In genomic region chr11:41895106-41895505, GRCh38 we compare ENCODE assay signal across 31 cellular contexts.
"Had no signal": no experiment of that assay in that cellular context is flagged by ENCODE, and none has a peak within 500 bp of the region (broad histone marks: within the 10 kb centered on the region; RNA-seq: fewer than 3 reads in every experiment).

No MANE protein-coding gene starts in this region.

- FAIRE-seq: frontal cortex had no signal

- H3K36me3 ChIP-seq: adrenal gland, ascending aorta, breast epithelium, esophagus muscularis mucosa, WERI-Rb-1 had no signal

- H3K27ac ChIP-seq: adrenal gland, ascending aorta, breast epithelium, coronary artery, esophagus muscularis mucosa, WERI-Rb-1 had no signal

- DNase-seq: activated B cell treated with CpG ODN at 0.5 μM for 24 hours; activated CD4-positive, alpha-beta memory T cell treated with anti-CD3 and anti-CD28 coated beads for 36 hours; activated CD4-positive, alpha-beta T cell treated with anti-CD3 and anti-CD28 coated beads for 36 hours; activated CD4-positive, alpha-beta T cell treated with anti-CD3 and anti-CD28 coated beads, Interleukin-2, amount 10 ng/mL, durations not matched to agents 24 days and 14 days; activated CD4-positive, CD25-positive, alpha-beta regulatory T cell treated with anti-CD3 and anti-CD28 coated beads, Interleukin-2, amount 50 U/mL, for 72 hours; activated CD8-positive, alpha-beta memory T cell treated with anti-CD3 and anti-CD28 coated beads, Interleukin-2, amount 10 ng/mL, durations not matched to agents 7 days and 5 days; activated CD8-positive, alpha-beta memory T cell treated with anti-CD3 and anti-CD28 coated beads, Interleukin-2, amount 50 U/mL, for 4 hours; activated CD8-positive, alpha-beta T cell treated with anti-CD3 and anti-CD28 coated beads, Interleukin-2, amount 10 ng/mL, durations not matched to agents 7 days and 5 days; activated effector memory CD4-positive, alpha-beta T cell treated with anti-CD3 and anti-CD28 coated beads, Interleukin-2, amount 50 U/mL, for 16 hours; activated naive CD4-positive, alpha-beta T cell treated with anti-CD3 and anti-CD28 coated beads for 36 hours; activated naive CD8-positive, alpha-beta T cell treated with anti-CD3 and anti-CD28 coated beads for 36 hours; activated naive CD8-positive, alpha-beta T cell treated with anti-CD3 and anti-CD28 coated beads, Interleukin-2, amount 50 U/mL, for 24 hours; activated T-cell treated with anti-CD3 and anti-CD28 coated beads, Interleukin-2, amount 50 U/mL, for 1 hour; activated T-cell treated with anti-CD3 and anti-CD28 coated beads, Interleukin-2, amount 50 U/mL, for 48 hours; adrenal gland; amygdala; dermis blood vessel endothelial cell; effector CD4-positive, alpha-beta T cell; effector memory CD8-positive, alpha-beta T cell; erythroblast; foreskin fibroblast; head of caudate nucleus; hippocampal formation; T-helper 17 cell; T1000; WERI-Rb-1 had no signal

- ATAC-seq: activated CD4-positive, alpha-beta T cell treated with anti-CD3 and anti-CD28 coated beads for 36 hours; activated CD8-positive, alpha-beta memory T cell treated with anti-CD3 and anti-CD28 coated beads, Interleukin-2, amount 10 ng/mL, durations not matched to agents 7 days and 5 days; activated CD8-positive, alpha-beta T cell treated with anti-CD3 and anti-CD28 coated beads, Interleukin-2, amount 10 ng/mL, durations not matched to agents 7 days and 5 days; activated naive CD8-positive, alpha-beta T cell treated with anti-CD3 and anti-CD28 coated beads, Interleukin-2, amount 50 U/mL, for 24 hours; effector memory CD8-positive, alpha-beta T cell; T-helper 17 cell had no signal

- H3K9me3 ChIP-seq: adrenal gland, ascending aorta, breast epithelium, esophagus muscularis mucosa had no signal

- H3K4me3 ChIP-seq: adrenal gland, ascending aorta, breast epithelium, coronary artery, esophagus muscularis mucosa had no signal

- H3K27me3 ChIP-seq: adrenal gland, ascending aorta, breast epithelium, esophagus muscularis mucosa had no signal

- H3K4me1 ChIP-seq: adrenal gland, ascending aorta, breast epithelium, esophagus muscularis mucosa had no signal
